ENCODE assay signal across 21 cellular contexts in genomic region chr6:151143337-151143736, GRCh38.
"Had no signal": no experiment of that assay in that cellular context is flagged by ENCODE, and none has a peak within 500 bp of the region (broad histone marks: within the 10 kb centered on the region; RNA-seq: fewer than 3 reads in every experiment).

No MANE protein-coding gene starts in this region.

- H3K36me3 Mint-ChIP-seq: activated CD4-positive, alpha-beta memory T cell treated with anti-CD3 and anti-CD28 coated beads for 36 hours; activated naive CD4-positive, alpha-beta T cell treated with anti-CD3 and anti-CD28 coated beads, Interleukin-2, amount 10 ng/mL, durations not matched to agents 7 days and 5 days; mesothelial cell of epicardium; naive thymus-derived CD8-positive, alpha-beta T cell had no signal

- H3K9me3 ChIP-seq: sigmoid colon, tibial artery had no signal

- H3K4me1 Mint-ChIP-seq: activated B cell treated with CpG ODN at 0.5 μM for 24 hours; activated CD4-positive, alpha-beta T cell treated with anti-CD3 and anti-CD28 coated beads for 36 hours; activated naive CD4-positive, alpha-beta T cell treated with anti-CD3 and anti-CD28 coated beads, Interleukin-2, amount 10 ng/mL, durations not matched to agents 7 days and 5 days had no signal

- H3K27ac ChIP-seq: heart right ventricle, sigmoid colon, tibial artery had no signal

- H3K4me3 ChIP-seq: heart right ventricle, sigmoid colon, smooth muscle cell, tibial artery had no signal

- H3K27me3 ChIP-seq: heart right ventricle, sigmoid colon, tibial artery had no signal

- H3K36me3 ChIP-seq: heart right ventricle, sigmoid colon, tibial artery had no signal

- H3K4me3 Mint-ChIP-seq: activated B cell treated with CpG ODN at 0.5 μM for 24 hours; activated CD4-positive, alpha-beta memory T cell treated with anti-CD3 and anti-CD28 coated beads for 36 hours; activated CD4-positive, alpha-beta T cell treated with anti-CD3 and anti-CD28 coated beads for 36 hours; activated naive CD4-positive, alpha-beta T cell treated with anti-CD3 and anti-CD28 coated beads, Interleukin-2, amount 10 ng/mL, durations not matched to agents 7 days and 5 days; mesothelial cell of epicardium; naive thymus-derived CD8-positive, alpha-beta T cell had no signal

- H3K9me3 Mint-ChIP-seq: activated CD4-positive, alpha-beta memory T cell treated with anti-CD3 and anti-CD28 coated beads for 36 hours; activated naive CD4-positive, alpha-beta T cell treated with anti-CD3 and anti-CD28 coated beads, Interleukin-2, amount 10 ng/mL, durations not matched to agents 7 days and 5 days had no signal

- DNase-seq: activated B cell treated with CpG ODN at 0.5 μM for 24 hours; activated CD4-positive, alpha-beta memory T cell treated with anti-CD3 and anti-CD28 coated beads for 36 hours; activated CD4-positive, alpha-beta T cell treated with anti-CD3 and anti-CD28 coated beads for 36 hours; activated effector memory CD4-positive, alpha-beta T cell treated with Interleukin-2 at 50 U/mL for 16 hours; activated naive CD4-positive, alpha-beta T cell treated with anti-CD3 and anti-CD28 coated beads, Interleukin-2, amount 10 ng/mL, durations not matched to agents 7 days and 5 days; activated T-cell treated with anti-CD3 and anti-CD28 coated beads, Interleukin-2, amount 50 U/mL, for 48 hours; amygdala; cerebellar nuclear complex; cortex of kidney; heart right ventricle; naive thymus-derived CD8-positive, alpha-beta T cell; nucleus accumbens; sigmoid colon; stimulated activated CD4-positive, alpha-beta T cell treated with anti-CD3 and anti-CD28 coated beads, Interleukin-4, amount 100 ng/mL, for 1 hour; stimulated activated naive CD4-positive, alpha-beta T cell treated with Interleukin-2 at 50 U/mL for 16 hours; substantia nigra; T1000; tibial artery had no signal

- H3K27ac Mint-ChIP-seq: activated B cell treated with CpG ODN at 0.5 μM for 24 hours; activated CD4-positive, alpha-beta memory T cell treated with anti-CD3 and anti-CD28 coated beads for 36 hours; activated CD4-positive, alpha-beta T cell treated with anti-CD3 and anti-CD28 coated beads for 36 hours; activated naive CD4-positive, alpha-beta T cell treated with anti-CD3 and anti-CD28 coated beads, Interleukin-2, amount 10 ng/mL, durations not matched to agents 7 days and 5 days; mesothelial cell of epicardium had no signal

- H3K4me2 ChIP-seq: smooth muscle cell had no signal

- ATAC-seq: activated CD4-positive, alpha-beta T cell treated with anti-CD3 and anti-CD28 coated beads for 36 hours; heart right ventricle; left lobe of liver; naive thymus-derived CD8-positive, alpha-beta T cell had no signal
